ENCODE assay signal across 8 cellular contexts in genomic region chr1:19644761-19645543, GRCh38. TPM values are rescaled to one million over a fixed set of nuclear protein-coding genes. Genes with fewer than 3 reads are reported as not detected.
DNase-seq lines count a peak whose midpoint lies in the region; ATAC-seq and TF ChIP-seq lines count a peak whose summit lies in the region.

No MANE protein-coding gene starts in this region.

- no peak for TF ChIP-seq POLR2A in HCT116 (IDR thresholded peaks at IDR 0.05; ENCODE audit: borderline replicate concordance, extremely low read depth, insufficient read depth, insufficient read length)

- H3K9me3 ChIP-seq in AG04450 (ENCODE audit: control insufficient read depth, insufficient read depth, low read length), result no peaks in the 10 kb centered on the region
- no peaks in the 10 kb centered on the region for H3K9me3 ChIP-seq in HCT116 (ENCODE audit: control insufficient read depth in 1 of 2, insufficient read depth in 1 of 2, low read depth in 1 of 2, low read length in 2 of 2)
- H3K9me3 ChIP-seq in duodenal mucosa (ENCODE audit: control insufficient read depth in 1 of 2, low read length in 2 of 2), result no peaks in the 10 kb centered on the region
- H3K9me3 ChIP-seq in subcutaneous abdominal adipose tissue (ENCODE audit: control insufficient read depth in 5 of 5, low read length in 5 of 5), result no peaks in the 10 kb centered on the region

- CTCF ChIA-PET in AG04450 (lab: Charles Lee) (interaction anchor here (1.0 kb wide), 1 partner anchor 303 kb away, joined by 4 read pairs; no protein-coding TSS in a partner anchor), HCT116 (lab: Charles Lee) (interaction anchor here (0.7 to 2.6 kb wide), 2 partner anchors 9 kb away, joined by 3 to 17 read pairs; no protein-coding TSS in a partner anchor), WTC11 (lab: Charles Lee) (interaction anchor here (0.8 to 4.0 kb wide), 7 partner anchors 9 to 300 kb away, joined by 3 to 15 read pairs (median 6); no protein-coding TSS in a partner anchor)

- peaks cover 56% of the 10 kb centered on the region for H3K27me3 Mint-ChIP-seq in WTC11 (ENCODE audit: low read depth)

- H3K4ac ChIP-seq in mesendoderm (ENCODE audit: low read depth, low read length), result no peak overlapping the region

- H3K4me1 Mint-ChIP-seq in WTC11, result peaks cover 21% of the 10 kb centered on the region

- no peaks in the 10 kb centered on the region for H3K27me3 ChIP-seq in AG04450 (ENCODE audit: control insufficient read depth, insufficient read depth, low read length)
- no peaks in the 10 kb centered on the region for H3K27me3 ChIP-seq in HCT116 (ENCODE audit: insufficient read depth, low read length)
- H3K27me3 ChIP-seq in duodenal mucosa (ENCODE audit: control insufficient read depth in 1 of 2, insufficient read depth in 2 of 2, low read length in 2 of 2), result no peaks in the 10 kb centered on the region
- peaks cover 7% of the 10 kb centered on the region for H3K27me3 ChIP-seq in mesendoderm (ENCODE audit: insufficient read depth, low read length, poor library complexity)
- no peaks in the 10 kb centered on the region for H3K27me3 ChIP-seq in subcutaneous abdominal adipose tissue (ENCODE audit: control insufficient read depth in 5 of 5, insufficient read depth in 4 of 5, low read length in 5 of 5)

- H3K27ac ChIP-seq in AG04450 (ENCODE audit: low read depth, low read length) (no peak overlapping the region), HCT116 (ENCODE audit: low read depth, low read length) (peak overlapping the region; percentile 82), duodenal mucosa (ENCODE audit: low read depth, low read length) (peak overlapping the region; percentile 93), mesendoderm (ENCODE audit: low read depth, low read length) (no peak overlapping the region), subcutaneous abdominal adipose tissue (ENCODE audit: low read depth, low read length) (peak overlapping the region; percentile 94)

- peak overlapping the region; percentile 35 for H3K18ac ChIP-seq in mesendoderm (ENCODE audit: low read length)

- H3K4me1 ChIP-seq in HCT116 (ENCODE audit: control insufficient read depth in 1 of 2, insufficient read depth in 2 of 2, low read length in 2 of 2) (peaks cover 45 to 68% of the 10 kb centered on the region in 2 experiments), duodenal mucosa (ENCODE audit: control insufficient read depth in 1 of 2, insufficient read depth in 2 of 2, low read length in 2 of 2) (peaks cover 54 to 58% of the 10 kb centered on the region in 2 donors), mesendoderm (ENCODE audit: control insufficient read depth, low read depth, low read length) (peaks cover 6% of the 10 kb centered on the region), subcutaneous abdominal adipose tissue (ENCODE audit: control insufficient read depth in 5 of 5, insufficient read depth in 5 of 5, low read length in 5 of 5) (peaks cover 7 to 58% (median 49%) of the 10 kb centered on the region in 5 donors)

- TF ChIP-seq CTCF in AG04450 (IDR thresholded peaks at IDR 0.05; ENCODE audit: low read depth, low read length) (no peak), HCT116 (IDR thresholded peaks at IDR 0.05 in 2 of 3, conservative IDR thresholded peaks at IDR 0.05 in 1 of 3; ENCODE audit: borderline replicate concordance in 1 of 3, insufficient read depth in 1 of 3, low read depth in 2 of 3, low read length in 2 of 3) (no peak), WTC11 (IDR thresholded peaks at IDR 0.05) (no peak)

- no peak overlapping the region for H2BK15ac ChIP-seq in mesendoderm (replicated peaks; ENCODE audit: low read depth)

- peak overlapping the region; percentile 99 for H3K4me2 ChIP-seq in HCT116 (ENCODE audit: low read length)
- H3K4me2 ChIP-seq in mesendoderm (ENCODE audit: low read length), result peak overlapping the region; percentile 88

- peak overlapping the region; percentile 93 for H3K9ac ChIP-seq in HCT116 (ENCODE audit: low read length)
- H3K9ac ChIP-seq in duodenal mucosa (ENCODE audit: low read depth in 1 of 2, low read length in 2 of 2), result peak overlapping the region; percentile 97 to 98
- H3K9ac ChIP-seq in mesendoderm (ENCODE audit: low read length), result peak overlapping the region; percentile 51
- peak overlapping the region in 4 of 5 donors; percentile 85 to 96 (median 92) for H3K9ac ChIP-seq in subcutaneous abdominal adipose tissue (ENCODE audit: low read length in 5 of 5)

- H3K79me2 ChIP-seq in HCT116 (ENCODE audit: insufficient read depth, low read length) (peaks cover 52% of the 10 kb centered on the region), mesendoderm (ENCODE audit: control insufficient read depth, insufficient read depth, low read length) (no peaks in the 10 kb centered on the region)

- H3K4me3 Mint-ChIP-seq in WTC11, result peak overlapping the region; percentile 94

- no peak overlapping the region for H2BK5ac ChIP-seq in mesendoderm (ENCODE audit: low read length)

- H4K8ac ChIP-seq in mesendoderm (ENCODE audit: low read depth, low read length), result no peak overlapping the region

- H3K9me2 ChIP-seq in HCT116 (ENCODE audit: insufficient read depth), result no peaks in the 10 kb centered on the region

- H2AFZ ChIP-seq in HCT116 (ENCODE audit: low read depth, low read length, poor library complexity, severe bottlenecking), result no peak overlapping the region

- no peak overlapping the region for H4K5ac ChIP-seq in mesendoderm (ENCODE audit: low read length)

- H2BK120ac ChIP-seq in mesendoderm (ENCODE audit: low read depth, low read length), result no peak overlapping the region

- H3K79me1 ChIP-seq in mesendoderm (ENCODE audit: low read length), result no peaks in the 10 kb centered on the region

- no peak overlapping the region for H3K27ac Mint-ChIP-seq in WTC11

- H3K36me3 ChIP-seq in HCT116 (ENCODE audit: control insufficient read depth in 1 of 2, insufficient read depth in 2 of 2, low read length in 2 of 2), result no peaks in the 10 kb centered on the region
- no peaks in the 10 kb centered on the region for H3K36me3 ChIP-seq in duodenal mucosa (ENCODE audit: control insufficient read depth in 1 of 2, insufficient read depth in 2 of 2, low read length in 2 of 2)
- H3K36me3 ChIP-seq in mesendoderm (ENCODE audit: control insufficient read depth, insufficient read depth, low read length), result no peaks in the 10 kb centered on the region
- H3K36me3 ChIP-seq in subcutaneous abdominal adipose tissue (ENCODE audit: control insufficient read depth in 5 of 5, insufficient read depth in 5 of 5, low read length in 5 of 5), result no peaks in the 10 kb centered on the region

- H4K20me1 ChIP-seq in HCT116 (ENCODE audit: insufficient read depth), result no peaks in the 10 kb centered on the region

- no peaks in the 10 kb centered on the region for H3K9me3 Mint-ChIP-seq in WTC11

- no peak for TF ChIP-seq RAD21 in HCT116 (IDR thresholded peaks at IDR 0.05; ENCODE audit: low read depth)

- intact Hi-C loops in HCT116 (cut with micrococcal nuclease), result loop anchor here (5.0 kb wide), 3 partner anchors 48 to 393 kb away; partner anchors contain the start of genes CAPZB, EMC1 and MRTO4

- H2AK5ac ChIP-seq in mesendoderm (ENCODE audit: low read length), result no peak overlapping the region

- ATAC-seq in HCT116, result peak; percentile 3
- peak; percentile 2 for ATAC-seq in WTC11
- ATAC-seq in HG03342 (IDR thresholded peaks at IDR 0.05; ENCODE audit: unreplicated experiment), result no peak
- no peak for ATAC-seq in GM19395 (IDR thresholded peaks at IDR 0.05; ENCODE audit: unreplicated experiment)

- no peak overlapping the region for H3K23ac ChIP-seq in mesendoderm (ENCODE audit: low read length)

- POLR2A ChIA-PET in AG04450 (lab: Yijun Ruan, JAX), result no interaction called here
- POLR2A ChIA-PET in HCT116 (lab: Charles Lee), result no interaction called here
- POLR2A ChIA-PET in WTC11 (lab: Charles Lee), result no interaction called here

- RAD21 ChIA-PET in HCT116 (lab: Charles Lee; ENCODE audit: low non-redundant PET in 1 of 2, low total read pairs in 2 of 2, uncharacterized antibody in 2 of 2, unreplicated experiment in 2 of 2), result no interaction called here

- peak overlapping the region; percentile 68 for H3K56ac ChIP-seq in mesendoderm (ENCODE audit: low read length)

- H3K36me3 Mint-ChIP-seq in WTC11, result no peaks in the 10 kb centered on the region

- BruUV-seq in HCT116 (replicated peaks; lab: Mats Ljungman, UMichigan), result TSS peak; percentile 46

- WGBS in mesendoderm (ENCODE audit: extremely low coverage, insufficient coverage, low lambda C conversion rate), result no CpG with 5 or more reads among the region's 68 CpGs

- peak overlapping the region; percentile 87 for H3K4me3 ChIP-seq in AG04450 (ENCODE audit: low read depth, low read length)
- H3K4me3 ChIP-seq in HCT116 (replicated peaks in 1 of 2; ENCODE audit: low read depth in 1 of 2, low read length in 2 of 2), result peak overlapping the region; percentile 68 to 92
- H3K4me3 ChIP-seq in duodenal mucosa (ENCODE audit: low read depth in 1 of 2, low read length in 2 of 2), result peak overlapping the region; percentile 92 to 93
- peak overlapping the region; percentile 44 for H3K4me3 ChIP-seq in mesendoderm (ENCODE audit: low read length)
- peak overlapping the region; percentile 77 to 94 (median 94) for H3K4me3 ChIP-seq in subcutaneous abdominal adipose tissue (ENCODE audit: low read depth in 1 of 5, low read length in 5 of 5)

- no peak for DNase-seq in AG04450 (ENCODE audit: low read depth, low spot score)
- no peak for DNase-seq in HCT116 (ENCODE audit: low read depth, low spot score)
- peak; percentile 51 for DNase-seq in WTC11 (ENCODE audit: low spot score)
- DNase-seq in mesendoderm, result no peak

TF ChIP-seq in HCT116, 20 proteins besides CTCF, POLR2A, EP300 and RAD21:
- TF ChIP-seq ZFX (IDR thresholded peaks at IDR 0.05) (0 out of 2 replicates have a peak, but pooled peaks have one; percentile 41), TCF7L2 (IDR thresholded peaks at IDR 0.05; ENCODE audit: borderline replicate concordance, extremely low read depth, insufficient read depth, insufficient read length) (no peak)

TF ChIP-seq in WTC11, 78 proteins besides CTCF, POLR2A, EP300 and RAD21 (continues in another document):
- no peak for TF ChIP-seq FOXJ3 (CRISPR knock-in tag; IDR thresholded peaks at IDR 0.05; ENCODE audit: borderline replicate concordance)
- no peak for TF ChIP-seq ATF3 (CRISPR knock-in tag; conservative IDR thresholded peaks at IDR 0.05)
- TF ChIP-seq NR2C2 (CRISPR knock-in tag; IDR thresholded peaks at IDR 0.05), result no peak

RNA-seq across cellular contexts. Expression of gene NBL1, which starts 0.8 kb away (rescaled TPM):
- polyA plus RNA-seq in AG04450 (2011; rRNA removed), result 151 and 234 TPM in 2 replicates
- polyA minus RNA-seq in AG04450 (2011; rRNA and poly(A)+ RNA removed), result 159 and 216 TPM in 2 replicates
- total RNA-seq in HCT116 (2021; ENCODE audit: unreplicated experiment), result 75.4 TPM
- polyA plus RNA-seq in HCT116 (2012), result 98.1 and 129 TPM in 2 replicates
- total RNA-seq in WTC11 (2021), result 8.8 to 17.1 TPM (median 10.2 TPM) in 3 replicates
- 4.2 TPM for polyA plus RNA-seq in mesendoderm (2013, experiment 1 of 2)
- 4.6 TPM for polyA plus RNA-seq in mesendoderm (2013, experiment 2 of 2)

RNA-seq across cellular contexts. Expression of gene HTR6, which starts 19.7 kb away (rescaled TPM):
- polyA plus RNA-seq in AG04450 (2011; rRNA removed), result not detected in 2 replicates
- polyA minus RNA-seq in AG04450 (2011; rRNA and poly(A)+ RNA removed), result not detected in 2 replicates
- 0.57 TPM for total RNA-seq in HCT116 (2021; ENCODE audit: unreplicated experiment)
- polyA plus RNA-seq in HCT116 (2012), result 0.60 and 0.72 TPM in 2 replicates
- total RNA-seq in WTC11 (2021), result 0.71 to 1.2 TPM (median 0.90 TPM) in 3 replicates
- 0.04 TPM for polyA plus RNA-seq in mesendoderm (2013, experiment 1 of 2)
- polyA plus RNA-seq in mesendoderm (2013, experiment 2 of 2), result 0.03 TPM

Comparison
In these comparisons a context has a peak if more than half of its experiments do, and no peak if none do; other contexts are left out.
1. H3K27ac ChIP-seq: peak in HCT116 (single experiment), duodenal mucosa (single experiment) and subcutaneous abdominal adipose tissue (single experiment); none in AG04450 (single experiment) and mesendoderm (single experiment).
2. H3K4me3 ChIP-seq: peak in every context shown above with its lines; median percentile 94 in subcutaneous abdominal adipose tissue; 92 in duodenal mucosa; 87 in AG04450; 80 in HCT116; 44 in mesendoderm.
3. ATAC-seq: peak in HCT116 (single experiment) and WTC11 (single experiment); none in HG03342 (single experiment) and GM19395 (single experiment).
4. Peak in every context shown above with its lines, with median percentiles within 50 percentile points of each other: H3K9ac ChIP-seq.